17 cellular contexts compared by ENCODE assay signal in genomic region chr2:112230371-112230770, GRCh38. TPM values are rescaled to one million over a fixed set of nuclear protein-coding genes. Genes with fewer than 3 reads are reported as not detected.
DNase-seq lines count a peak whose midpoint lies in the region; ATAC-seq, FAIRE-seq and TF ChIP-seq lines count a peak whose summit lies in the region.
"Had no signal": no experiment of that assay in that cellular context is flagged by ENCODE, and none has a peak within 500 bp of the region (broad histone marks: within the 10 kb centered on the region; RNA-seq: fewer than 3 reads in every experiment).

No MANE protein-coding gene starts in this region.

- H3K4me1 ChIP-seq in A549 (peaks cover under 1% of the 10 kb centered on the region; the same call in 1 of the 3 replicates), IMR-90 (ENCODE audit: control insufficient read depth, insufficient read depth, low read length) (no peaks in the 10 kb centered on the region), K562 (replicated peaks in 1 of 2; ENCODE audit: control insufficient read depth in 2 of 2, insufficient read depth in 2 of 2, low read length in 2 of 2) (no peaks in the 10 kb centered on the region)

- H2AK9ac ChIP-seq in IMR-90 (replicated peaks; ENCODE audit: low read depth, low read length, poor library complexity) = no peak overlapping the region

- WGBS in A549 (ENCODE audit: missing lambda C conversion rate) = 90% methylated on average over 3 of the region's 3 CpGs
- WGBS in IMR-90 (ENCODE audit: extremely low coverage in 2 of 2, insufficient read length in 1 of 2), 2 experiments = no CpG with 5 or more reads among the region's 3 CpGs
- 93% methylated on average over 3 of the region's 3 CpGs for WGBS in K562 (ENCODE audit: insufficient coverage, low coverage, missing lambda C conversion rate)

- no peak for TF ChIP-seq RAD21 in A549 (conservative IDR thresholded peaks at IDR 0.05 in 1 of 2, IDR thresholded peaks at IDR 0.05 in 1 of 2)
- TF ChIP-seq RAD21 in IMR-90 (IDR thresholded peaks at IDR 0.05; ENCODE audit: low read length) = no peak
- TF ChIP-seq RAD21 in K562 (CRISPR knock-in tag; conservative IDR thresholded peaks at IDR 0.05 in 1 of 2, IDR thresholded peaks at IDR 0.05 in 1 of 2) = no peak

- H3K9ac ChIP-seq in IMR-90 (ENCODE audit: low read depth, low read length) (no peak overlapping the region), K562 (ENCODE audit: insufficient read depth in 1 of 2, low read depth in 2 of 2, low read length in 2 of 2) (no peak overlapping the region)
- H3K9ac ChIP-seq: GM23248 had no signal

- in situ Hi-C loops in IMR-90 (cut with MboI; ENCODE audit: low sequenced_read_pairs) = no loop called here
- in situ Hi-C loops in K562 (cut with MboI) = loop anchor here (25.0 kb wide), 1 partner anchor 343 kb away; the partner anchor contains the start of genes ANAPC1 and MERTK

- CTCF ChIA-PET in A549 (lab: Yijun Ruan, JAX) (no interaction called here), IMR-90 (lab: Yijun Ruan, JAX) (interaction anchor here (0.6 kb wide), 1 partner anchor 146 kb away, joined by 5 read pairs; no protein-coding TSS in a partner anchor), K562 (lab: Yijun Ruan, JAX; ENCODE audit: low intra/inter-chr PET ratio) (no interaction called here)

- no peak overlapping the region for H4K5ac ChIP-seq in IMR-90 (ENCODE audit: low read depth, low read length)

- no peak for ATAC-seq in A549
- no peak for ATAC-seq in IMR-90 (ENCODE audit: low read depth)
- no peak for ATAC-seq in K562
- ATAC-seq: HCT116 had no signal

- H3K4me2 ChIP-seq in A549 = no peak overlapping the region
- H3K4me2 ChIP-seq in IMR-90 (ENCODE audit: low read depth, low read length) = no peak overlapping the region
- no peak overlapping the region for H3K4me2 ChIP-seq in K562 (ENCODE audit: insufficient read depth, low read length)

- H2BK5ac ChIP-seq in IMR-90 (ENCODE audit: low read depth, low read length, poor library complexity, severe bottlenecking) = no peak overlapping the region

- FAIRE-seq in A549 (lab: Jason Lieb, UNC) (no peak), K562 (lab: Jason Lieb, UNC) (no peak)
- FAIRE-seq: GM19239 had no signal

- H4K20me1 ChIP-seq in IMR-90 (ENCODE audit: insufficient read depth, low read length) = no peaks in the 10 kb centered on the region
- H4K20me1 ChIP-seq in K562 (replicated peaks; ENCODE audit: control insufficient read depth, insufficient read depth, low read length) = no peaks in the 10 kb centered on the region

- H3K23ac ChIP-seq in IMR-90 (ENCODE audit: low read depth, low read length) = no peak overlapping the region

- TF ChIP-seq CTCF in A549 (IDR thresholded peaks at IDR 0.05) = no peak
- no peak for TF ChIP-seq CTCF in IMR-90 (conservative IDR thresholded peaks at IDR 0.05; ENCODE audit: low read depth, low read length)
- TF ChIP-seq CTCF in K562 (IDR thresholded peaks at IDR 0.05 in 2 of 3, conservative IDR thresholded peaks at IDR 0.05 in 1 of 3; ENCODE audit: insufficient read depth in 2 of 3, low read depth in 1 of 3, low read length in 3 of 3) = no peak

- intact Hi-C loops in IMR-90 (cut with micrococcal nuclease) = no loop called here
- intact Hi-C loops in K562 (cut with micrococcal nuclease) = no loop called here

- no peak overlapping the region for H3K4ac ChIP-seq in IMR-90 (ENCODE audit: low read depth, low read length)

- H3K9me3 ChIP-seq in A549 (no peaks in the 10 kb centered on the region), IMR-90 (ENCODE audit: control insufficient read depth, insufficient read depth, low read length) (no peaks in the 10 kb centered on the region), K562 (replicated peaks; ENCODE audit: control insufficient read depth, insufficient read depth, low read depth, low read length) (no peaks in the 10 kb centered on the region)

- no peak overlapping the region for H2BK120ac ChIP-seq in IMR-90 (ENCODE audit: low read depth, low read length)

- H3K18ac ChIP-seq in IMR-90 (ENCODE audit: low read depth, low read length) = no peak overlapping the region

- H2BK15ac ChIP-seq in IMR-90 (ENCODE audit: low read depth, low read length) = no peak overlapping the region

- no peaks in the 10 kb centered on the region for H3K79me1 ChIP-seq in IMR-90 (ENCODE audit: low read depth in 1 of 2, low read length in 2 of 2)

- dilution Hi-C loops in IMR-90 (cut with HindIII; ENCODE audit: low sequenced_read_pairs, unreplicated experiment) = no loop called here

- BruUV-seq in IMR-90 (replicated peaks; lab: Mats Ljungman, UMichigan) (no TSS peak), K562 (replicated peaks; lab: Mats Ljungman, UMichigan) (no TSS peak)

- no peak overlapping the region for H3K14ac ChIP-seq in IMR-90 (replicated peaks; ENCODE audit: low read depth, low read length)

- H3K27ac ChIP-seq in A549 (no peak overlapping the region), IMR-90 (ENCODE audit: insufficient read depth, low read length) (no peak overlapping the region), K562 (ENCODE audit: extremely low read depth, low read depth, low read length) (no peak overlapping the region)
- H3K27ac ChIP-seq: GM23248 had no signal

- H3K4me3 ChIP-seq in A549 (no peak overlapping the region), IMR-90 (ENCODE audit: insufficient read depth, low read depth, low read length) (no peak overlapping the region), K562 (no peak overlapping the region)
- H3K4me3 ChIP-seq: GM23248 had no signal

- H3K27me3 ChIP-seq in IMR-90 (ENCODE audit: control insufficient read depth, insufficient read depth, low read length) = no peaks in the 10 kb centered on the region
- no peaks in the 10 kb centered on the region for H3K27me3 ChIP-seq in K562 (ENCODE audit: control insufficient read depth in 2 of 2, insufficient read depth in 2 of 2, low read length in 2 of 2)

- H3K9me1 ChIP-seq in IMR-90 (ENCODE audit: insufficient read depth, low read length) (no peaks in the 10 kb centered on the region), K562 (ENCODE audit: control insufficient read depth, insufficient read depth, low read length) (no peaks in the 10 kb centered on the region)

- no peak overlapping the region for H2BK20ac ChIP-seq in IMR-90 (ENCODE audit: low read depth, low read length)

- H3K36me3 ChIP-seq in IMR-90 (ENCODE audit: control insufficient read depth, insufficient read depth, low read length) (no peaks in the 10 kb centered on the region), K562 (ENCODE audit: control insufficient read depth, insufficient read depth, low read length) (peaks cover 52% of the 10 kb centered on the region)

- H2AFZ ChIP-seq in IMR-90 (replicated peaks; ENCODE audit: low read length, poor library complexity) (no peak overlapping the region), K562 (ENCODE audit: low read depth, low read length) (no peak overlapping the region)
- H2AFZ ChIP-seq: GM23248 had no signal

- DNase-seq in A549 (ENCODE audit: low read depth in 1 of 2, low spot score in 1 of 2) (no peak), IMR-90 (no peak), K562 (ENCODE audit: extremely low read depth in 1 of 4, low spot score in 3 of 4) (no peak), foreskin melanocyte (no peak), NCI-H2227 treated with DMSO at 0.1 percent for 48 hours (lab: John Stamatoyannopoulos, UW) (no peak), inferior parietal cortex (ENCODE audit: extremely low spot score) (no peak)
- DNase-seq: 8988T; C1 segment of cervical spinal cord; Calu3; CD4-positive, alpha-beta memory T cell; COR-L47; DMS53; DMS79 treated with DMSO at 0.1 percent for 48 hours; GM23248; H9 had no signal

- no peak overlapping the region for H2AK5ac ChIP-seq in IMR-90 (ENCODE audit: low read depth, low read length)

- TF ChIP-seq EP300 in A549 (IDR thresholded peaks at IDR 0.05) (no peak), K562 (IDR thresholded peaks at IDR 0.05; ENCODE audit: low read length) (no peak)

- no peak overlapping the region for H4K91ac ChIP-seq in IMR-90 (ENCODE audit: insufficient read depth, low read depth, low read length)

- no peaks in the 10 kb centered on the region for H3K79me2 ChIP-seq in K562 (ENCODE audit: control insufficient read depth, insufficient read depth, low read length)

- POLR2A ChIA-PET in A549 (lab: Yijun Ruan, JAX) = no interaction called here
- POLR2A ChIA-PET in IMR-90 (lab: Charles Lee; ENCODE audit: unreplicated experiment) = no interaction called here
- POLR2A ChIA-PET in K562 (lab: Yijun Ruan, JAX) = no interaction called here

- TF ChIP-seq POLR2A in A549 (IDR thresholded peaks at IDR 0.05; ENCODE audit: low read length) (no peak), IMR-90 (IDR thresholded peaks at IDR 0.05; ENCODE audit: low read depth, low read length) (no peak), K562 (conservative IDR thresholded peaks at IDR 0.05) (no peak)

- no peak overlapping the region for H4K8ac ChIP-seq in IMR-90 (ENCODE audit: low read depth in 2 of 2, low read length in 2 of 2)

- no peak overlapping the region for H3K56ac ChIP-seq in IMR-90 (ENCODE audit: extremely low read depth, insufficient read depth, low read length)

RNA-seq across cellular contexts. Expression of gene ZC3H8, which starts 24.5 kb away (rescaled TPM):
- 10.1 and 20.2 TPM in 2 replicates for polyA plus RNA-seq in A549 (2011; rRNA removed)
- polyA plus RNA-seq in A549 (2012; cell fraction: cytosol; rRNA removed) = 3.7 and 4.2 TPM in 2 replicates
- 2.7 and 2.9 TPM in 2 replicates for polyA plus RNA-seq in A549 (2012; cell fraction: nucleus; rRNA removed)
- 13.2 to 16.5 TPM (median 15.2 TPM) in 3 replicates for polyA plus RNA-seq in A549 (2017; fragmentation: RNase III; extraction: RNeasy Plus Mini Kit Qiagen cat#74134 plus additional on column Dnase treatment)
- 2.2 and 2.7 TPM in 2 replicates for polyA minus RNA-seq in A549 (2011; rRNA and poly(A)+ RNA removed)
- total RNA-seq in IMR-90 (2012; rRNA removed) = 0.18 and 1.7 TPM in 2 replicates
- polyA plus RNA-seq in IMR-90 (2012; rRNA removed) = 1.6 TPM in 2 replicates
- 0.07 and 0.10 TPM in 2 replicates for polyA plus RNA-seq in IMR-90 (2012; cell fraction: cytosol; rRNA removed)
- 0.30 and 8.6 TPM in 2 replicates for polyA plus RNA-seq in IMR-90 (2012; cell fraction: nucleus; rRNA removed; ENCODE audit: low replicate concordance)
- 27.3 and 80.4 TPM in 2 replicates for total RNA-seq in K562 (2011; cell fraction: chromatin; rRNA removed; ENCODE audit: low replicate concordance)
- 10.7 and 10.8 TPM in 2 replicates for total RNA-seq in K562 (2011; cell fraction: nucleolus; rRNA removed)
- total RNA-seq in K562 (2011; cell fraction: nucleoplasm; rRNA removed) = 15.0 and 17.5 TPM in 2 replicates
- total RNA-seq in K562 (2014; rRNA removed) = 18.6 and 20.3 TPM in 2 replicates
- total RNA-seq in K562 (2014; rRNA removed; fragmentation: Illumina TruSeq; extraction: Trizol) = 40.6 and 41.5 TPM in 2 replicates
- 29.6 and 33.3 TPM in 2 replicates for total RNA-seq in K562 (2015; rRNA removed; fragmentation: Illumina TruSeq; extraction: Trizol)
- 17.2 and 17.7 TPM in 2 replicates for total RNA-seq in K562 (2021)
- 9.8 and 11.6 TPM in 2 replicates for polyA plus RNA-seq in K562 (2011; rRNA removed)
- polyA plus RNA-seq in K562 (2011; cell fraction: cytosol; rRNA removed) = 1.1 and 2.7 TPM in 2 replicates
- 8.2 and 8.4 TPM in 2 replicates for polyA plus RNA-seq in K562 (2011; cell fraction: nucleus; rRNA removed)
- polyA plus RNA-seq in K562 (2012) = 15.0 and 22.0 TPM in 2 replicates
- 24.6 and 31.7 TPM in 2 replicates for polyA plus RNA-seq in K562 (2014; fragmentation: Illumina TruSeq; extraction: Trizol)
- 10 to 100 TPM; 26.1 to 27.5 TPM for polyA plus RNA-seq in K562 (2014; fragmentation: Nextera tagmentation; extraction: Ambion mirVana)
- polyA plus RNA-seq in K562 (2014; rRNA removed) = 25.7 and 31.0 TPM in 2 replicates
- 9.2 and 14.5 TPM in 2 replicates for polyA minus RNA-seq in K562 (2011; rRNA and poly(A)+ RNA removed)
- 4.2 and 4.9 TPM in 2 replicates for polyA minus RNA-seq in K562 (2011; cell fraction: cytosol; rRNA and poly(A)+ RNA removed)
- 4.6 and 10.4 TPM in 2 replicates for polyA minus RNA-seq in K562 (2011; cell fraction: nucleus; rRNA and poly(A)+ RNA removed)

RNA-seq across cellular contexts. Expression of gene ZC3H6, which starts 45.0 kb away (rescaled TPM):
- polyA plus RNA-seq in A549 (2011; rRNA removed) (1.9 and 2.0 TPM in 2 replicates), A549 (2017; fragmentation: RNase III; extraction: RNeasy Plus Mini Kit Qiagen cat#74134 plus additional on column Dnase treatment) (0.33 to 0.75 TPM (median 0.59 TPM) in 3 replicates), IMR-90 (2012; rRNA removed) (0.55 and 0.60 TPM in 2 replicates), K562 (2011; rRNA removed) (1.5 and 2.5 TPM in 2 replicates), K562 (2014; fragmentation: Illumina TruSeq; extraction: Trizol) (1.2 and 2.1 TPM in 2 replicates), K562 (2014; fragmentation: Nextera tagmentation; extraction: Ambion mirVana) (under 1 TPM; 0.45 to 0.53 TPM), K562 (2014; rRNA removed) (1.7 and 2.5 TPM in 2 replicates)
- polyA plus RNA-seq in A549 (2012; cell fraction: cytosol; rRNA removed) = 0.08 TPM in 2 replicates
- polyA plus RNA-seq in A549 (2012; cell fraction: nucleus; rRNA removed) = 0.08 and 0.13 TPM in 2 replicates
- polyA minus RNA-seq in A549 (2011; rRNA and poly(A)+ RNA removed) = 1.9 TPM in 2 replicates
- total RNA-seq in IMR-90 (2012; rRNA removed) (2.0 and 2.2 TPM in 2 replicates), K562 (2014; rRNA removed) (1.3 and 1.6 TPM in 2 replicates), K562 (2014; rRNA removed; fragmentation: Illumina TruSeq; extraction: Trizol) (1.9 and 4.2 TPM in 2 replicates), K562 (2015; rRNA removed; fragmentation: Illumina TruSeq; extraction: Trizol) (1.5 and 1.9 TPM in 2 replicates), K562 (2021) (1.9 and 2.6 TPM in 2 replicates)
- 0.14 and 0.18 TPM in 2 replicates for polyA plus RNA-seq in IMR-90 (2012; cell fraction: cytosol; rRNA removed)
- polyA plus RNA-seq in IMR-90 (2012; cell fraction: nucleus; rRNA removed; ENCODE audit: low replicate concordance) = 0.29 and 1.2 TPM in 2 replicates
- total RNA-seq in K562 (2011; cell fraction: chromatin; rRNA removed; ENCODE audit: low replicate concordance) = 2.2 and 7.9 TPM in 2 replicates
- 1.0 and 1.4 TPM in 2 replicates for total RNA-seq in K562 (2011; cell fraction: nucleolus; rRNA removed)
- total RNA-seq in K562 (2011; cell fraction: nucleoplasm; rRNA removed) = 3.1 and 3.6 TPM in 2 replicates
- polyA plus RNA-seq in K562 (2011; cell fraction: cytosol; rRNA removed) = 0.37 and 1.2 TPM in 2 replicates
- 2.2 and 3.8 TPM in 2 replicates for polyA plus RNA-seq in K562 (2011; cell fraction: nucleus; rRNA removed)
- polyA plus RNA-seq in K562 (2012) = 1.8 and 2.0 TPM in 2 replicates
- 1.6 and 4.5 TPM in 2 replicates for polyA minus RNA-seq in K562 (2011; rRNA and poly(A)+ RNA removed)
- 0.76 and 2.0 TPM in 2 replicates for polyA minus RNA-seq in K562 (2011; cell fraction: cytosol; rRNA and poly(A)+ RNA removed)
- 1.1 and 3.6 TPM in 2 replicates for polyA minus RNA-seq in K562 (2011; cell fraction: nucleus; rRNA and poly(A)+ RNA removed)

Comparison
In these comparisons a context has a peak if more than half of its experiments do, and no peak if none do; other contexts are left out.
1. Of the 35 proteins assayed by ChIP-seq in both K562 and A549: peak only in K562: none; only in A549: none; in both: MAFK; in neither: 34.